8 cellular contexts compared by ENCODE assay signal in the genomic region with DNA sequence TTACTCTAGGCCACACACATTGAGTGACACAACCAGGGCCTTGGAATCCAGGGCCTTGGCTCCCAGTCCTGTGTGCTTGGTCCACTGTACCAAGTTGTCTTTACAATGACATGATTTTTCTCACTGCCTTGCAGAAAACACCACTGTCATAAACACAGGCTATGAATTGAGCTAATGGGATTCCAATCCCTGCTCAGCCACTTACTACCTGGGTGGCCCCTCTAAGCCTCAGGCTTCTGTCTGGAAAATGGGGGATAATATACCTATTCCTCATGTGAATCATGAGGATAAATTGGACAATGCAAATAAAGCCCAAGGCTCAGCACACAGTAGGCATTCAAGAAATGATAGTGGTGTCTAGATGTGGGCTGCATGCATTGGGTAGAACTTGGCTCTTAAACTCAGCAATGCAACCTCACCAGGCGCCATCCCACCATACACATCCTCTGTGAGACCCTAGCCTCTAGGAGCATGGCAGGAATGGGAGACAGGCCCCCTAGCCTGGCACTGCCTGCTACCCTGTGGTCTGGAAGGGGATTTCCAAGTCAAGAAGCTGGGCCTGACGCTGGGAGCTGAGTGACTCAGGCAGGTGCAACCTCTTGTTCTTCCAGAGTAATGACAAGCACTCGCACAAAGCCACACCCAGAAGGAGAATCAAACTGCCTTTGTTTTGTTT. TPM values are rescaled to one million over a fixed set of nuclear protein-coding genes. Genes with fewer than 3 reads are reported as not detected.
DNase-seq lines count a peak whose midpoint lies in the region; ATAC-seq, FAIRE-seq and TF ChIP-seq lines count a peak whose summit lies in the region.

No MANE protein-coding gene starts in this region.

- peaks cover 72% of the 10 kb centered on the region for H3K4me1 Mint-ChIP-seq in activated naive CD8-positive, alpha-beta T cell (ENCODE audit: low read depth)
- peaks cover 34% of the 10 kb centered on the region for H3K4me1 Mint-ChIP-seq in osteocyte (ENCODE audit: unreplicated experiment)

- no peak for TF ChIP-seq CTCF in osteocyte (IDR thresholded peaks at IDR 0.05)

- H3K9me3 Mint-ChIP-seq in activated naive CD8-positive, alpha-beta T cell (ENCODE audit: low read depth) = no peaks in the 10 kb centered on the region
- H3K9me3 Mint-ChIP-seq in osteocyte (ENCODE audit: unreplicated experiment) = no peaks in the 10 kb centered on the region

- DNase-seq in Daoy (ENCODE audit: low read depth) (peak; percentile 94), RCC 7860 (ENCODE audit: low spot score) (peak; percentile 82), osteocyte (ENCODE audit: extremely low spot score, unreplicated experiment) (no peak), OCI-M2 (lab: John Stamatoyannopoulos, UW; ENCODE audit: unreplicated experiment) (no peak), hepatic stellate cell (ENCODE audit: low spot score) (no peak)

- peaks cover 2% of the 10 kb centered on the region for H3K36me3 Mint-ChIP-seq in activated naive CD8-positive, alpha-beta T cell
- peaks cover 3% of the 10 kb centered on the region for H3K36me3 Mint-ChIP-seq in osteocyte (ENCODE audit: unreplicated experiment)

- peak overlapping the region; percentile 61 for H3K27ac Mint-ChIP-seq in activated naive CD8-positive, alpha-beta T cell
- peak overlapping the region; percentile 57 for H3K27ac Mint-ChIP-seq in osteocyte (ENCODE audit: unreplicated experiment)

- H3K4me3 Mint-ChIP-seq in activated naive CD8-positive, alpha-beta T cell = peak overlapping the region; percentile 83
- H3K4me3 Mint-ChIP-seq in osteocyte (ENCODE audit: unreplicated experiment) = peak overlapping the region; percentile 89

- no peak for ATAC-seq in GM21619 (IDR thresholded peaks at IDR 0.05; ENCODE audit: unreplicated experiment)
- no peak for ATAC-seq in HG03457 (IDR thresholded peaks at IDR 0.05; ENCODE audit: unreplicated experiment)

- H3K27me3 Mint-ChIP-seq in activated naive CD8-positive, alpha-beta T cell = no peaks in the 10 kb centered on the region
- H3K27me3 Mint-ChIP-seq in osteocyte (ENCODE audit: unreplicated experiment) = no peaks in the 10 kb centered on the region

- FAIRE-seq in RCC 7860 (lab: Jason Lieb, UNC) = peak; percentile 81

RNA-seq across cellular contexts. Expression of gene TNIP1, which starts 2.3 kb away (rescaled TPM):
- total RNA-seq in Daoy (2014; rRNA removed; shearing (Covaris generic)) = 239 TPM in 2 replicates
- total RNA-seq in osteocyte = 73.5 and 85.5 TPM in 2 replicates

Comparison
In these comparisons a context has a peak if more than half of its experiments do, and no peak if none do; other contexts are left out.
1. DNase-seq: peak in Daoy (single experiment) and RCC 7860 (single experiment); none in osteocyte (single experiment), OCI-M2 (single experiment) and hepatic stellate cell (single experiment).